In genomic region chr1:12158362-12159092, GRCh38 we compare ENCODE assay signal across 14 cellular contexts. TPM values are rescaled to one million over a fixed set of nuclear protein-coding genes. Genes with fewer than 3 reads are reported as not detected.
DNase-seq lines count a peak whose midpoint lies in the region; ATAC-seq, FAIRE-seq and TF ChIP-seq lines count a peak whose summit lies in the region.
"Had no signal": no experiment of that assay in that cellular context is flagged by ENCODE, and none has a peak within 500 bp of the region (broad histone marks: within the 10 kb centered on the region; RNA-seq: fewer than 3 reads in every experiment).

No MANE protein-coding gene starts in this region.

- POLR2A ChIA-PET in T-cell (lab: Charles Lee), result no interaction called here
- POLR2A ChIA-PET in H1 (lab: Charles Lee; ENCODE audit: partially characterized antibody), result no interaction called here

- H3K4me2 ChIP-seq in H1 (ENCODE audit: insufficient read depth in 1 of 2, low read depth in 2 of 2, low read length in 2 of 2) (peak overlapping the region in 1 of 2 experiments; percentile 7; a peak in 1 of 4 replicates), Karpas-422 (ENCODE audit: low read depth, low read length, poor library complexity, severe bottlenecking) (no peak overlapping the region)
- H3K4me2 ChIP-seq: SK-N-SH had no signal

- H2BK5ac ChIP-seq in H1 (ENCODE audit: low read depth, low read length), result no peak overlapping the region; the same call in 1 of the 2 replicates

- H2AK5ac ChIP-seq in H1 (ENCODE audit: low read depth, low read length), result no peak overlapping the region

- peak overlapping the region; percentile 50 to 80 (median 61) for H3K4me3 Mint-ChIP-seq in T-cell
- peak overlapping the region; percentile 57 for H3K4me3 Mint-ChIP-seq in stimulated activated memory B cell treated with anti-CD40 and anti-IgM and Interleukin-4, amounts not matched to agents 10 μg/mL and 1 μg/mL and 100 μg/mL, for 72 hours
- H3K4me3 Mint-ChIP-seq: type B pancreatic cell had no signal

- H3K9me2 ChIP-seq in Karpas-422 (replicated peaks; ENCODE audit: insufficient read depth, low read length), result no peaks in the 10 kb centered on the region
- H3K9me2 ChIP-seq: SK-N-SH had no signal

- CTCF ChIA-PET in T-cell (lab: Charles Lee), result no interaction called here
- CTCF ChIA-PET in H1 (lab: Charles Lee; ENCODE audit: partially characterized antibody), result interaction anchor here (0.8 kb wide), 1 partner anchor 71 kb away, joined by 3 read pairs; no protein-coding TSS in a partner anchor

- no peak overlapping the region for H3K27ac ChIP-seq in H1 (ENCODE audit: low read depth, low read length)
- no peak overlapping the region for H3K27ac ChIP-seq in Karpas-422 (ENCODE audit: low read length)
- H3K27ac ChIP-seq in testis, result no peak overlapping the region

- ATAC-seq in T-cell (replicated peaks in 1 of 4), result no peak
- no peak for ATAC-seq in stimulated activated memory B cell treated with anti-CD40 and anti-IgM and Interleukin-4, amounts not matched to agents 10 μg/mL and 1 μg/mL and 100 μg/mL, for 72 hours
- ATAC-seq: heart left ventricle had no signal

- H3K56ac ChIP-seq in H1 (replicated peaks; ENCODE audit: insufficient read length, low read depth, low read length), result no peak overlapping the region

- WGBS in H1 (ENCODE audit: extremely low coverage in 1 of 2, insufficient coverage in 1 of 2, insufficient read length in 1 of 2, insufficient replicate concordance in 2 of 2, low coverage in 1 of 2, low lambda C conversion rate in 2 of 2, missing lambda C conversion rate in 1 of 2), 2 experiments, result 72% methylated on average over 20 of the region's 22 CpGs; no CpG with 5 or more reads in 1 of the 2 experiments
- 68 to 70% methylated on average over 22 of the region's 22 CpGs for WGBS in testis, 2 donors

- H3K4me3 ChIP-seq in H1 (ENCODE audit: extremely low read depth in 1 of 4, insufficient read depth in 2 of 4, low read depth in 3 of 4, low read length in 4 of 4) (no peak overlapping the region), Karpas-422 (ENCODE audit: low read length) (no peak overlapping the region), testis (no peak overlapping the region)
- H3K4me3 ChIP-seq: heart left ventricle had no signal

- TF ChIP-seq RAD21 in H1 (IDR thresholded peaks at IDR 0.05 in 1 of 2, conservative IDR thresholded peaks at IDR 0.05 in 1 of 2; ENCODE audit: low read depth in 2 of 2, low read length in 2 of 2), result no peak

- H3K4me1 Mint-ChIP-seq in T-cell, result peaks cover 77 to 89% (median 80%) of the 10 kb centered on the region in 3 donors
- peaks cover 86% of the 10 kb centered on the region for H3K4me1 Mint-ChIP-seq in stimulated activated memory B cell treated with anti-CD40 and anti-IgM and Interleukin-4, amounts not matched to agents 10 μg/mL and 1 μg/mL and 100 μg/mL, for 72 hours

- H4K91ac ChIP-seq in H1 (replicated peaks; ENCODE audit: insufficient read length, low read length), result peak overlapping the region; percentile 34

- H3K27me3 Mint-ChIP-seq in T-cell, result no peaks in the 10 kb centered on the region
- H3K27me3 Mint-ChIP-seq in stimulated activated memory B cell treated with anti-CD40 and anti-IgM and Interleukin-4, amounts not matched to agents 10 μg/mL and 1 μg/mL and 100 μg/mL, for 72 hours, result no peaks in the 10 kb centered on the region

- no peaks in the 10 kb centered on the region for H3K9me3 ChIP-seq in H1 (ENCODE audit: insufficient read depth in 2 of 2, low read depth in 1 of 2, low read length in 1 of 2)
- no peaks in the 10 kb centered on the region for H3K9me3 ChIP-seq in Karpas-422 (ENCODE audit: low read length)
- no peaks in the 10 kb centered on the region for H3K9me3 ChIP-seq in testis
- H3K9me3 ChIP-seq: heart left ventricle, SK-N-SH had no signal

- FAIRE-seq in H1 (lab: Jason Lieb, UNC), result no peak
- FAIRE-seq: endothelial cell of umbilical vein had no signal

- H2BK15ac ChIP-seq in H1 (ENCODE audit: low read length), result no peak overlapping the region

- H3K4me1 ChIP-seq in H1 (replicated peaks in 1 of 4; ENCODE audit: control insufficient read depth in 3 of 4, insufficient read depth in 4 of 4, low read length in 3 of 4) (peaks cover 0 to 7% (median 0%) of the 10 kb centered on the region in 4 experiments; a peak in 2 of 7 replicates), Karpas-422 (ENCODE audit: low read length) (no peaks in the 10 kb centered on the region), testis (peaks cover 14% of the 10 kb centered on the region)

- H3K79me1 ChIP-seq in H1 (ENCODE audit: low read depth, low read length), result no peaks in the 10 kb centered on the region

- no peak overlapping the region for H2BK20ac ChIP-seq in H1 (ENCODE audit: low read length)

- 0 out of 2 replicates have a peak overlapping the region, but pooled peaks have one; percentile 0 for H4K8ac ChIP-seq in H1 (ENCODE audit: extremely low read depth, insufficient read depth, low read length)

- no peak for TF ChIP-seq POLR2A in H1 (IDR thresholded peaks at IDR 0.05; ENCODE audit: control extremely low read depth in 1 of 2, low read depth in 2 of 2, low read length in 2 of 2)
- TF ChIP-seq POLR2A in testis (IDR thresholded peaks at IDR 0.05), result no peak

- H2BK12ac ChIP-seq in H1 (ENCODE audit: low read depth, low read length), result 0 out of 2 replicates have a peak overlapping the region, but pooled peaks have one; percentile 23

- H2BK120ac ChIP-seq in H1 (replicated peaks; ENCODE audit: low read depth, low read length), result no peak overlapping the region

- no peaks in the 10 kb centered on the region for H3K36me3 ChIP-seq in H1 (ENCODE audit: control insufficient read depth in 2 of 4, insufficient read depth in 4 of 4, low read length in 3 of 4)
- H3K36me3 ChIP-seq in Karpas-422 (ENCODE audit: insufficient read depth, low read length), result no peaks in the 10 kb centered on the region
- no peaks in the 10 kb centered on the region for H3K36me3 ChIP-seq in testis (ENCODE audit: low read depth, missing control alignments)
- H3K36me3 ChIP-seq: heart left ventricle had no signal

- no peaks in the 10 kb centered on the region for H3K23me2 ChIP-seq in H1 (ENCODE audit: low read depth, low read length)

- TF ChIP-seq CTCF in H1 (IDR thresholded peaks at IDR 0.05; ENCODE audit: control extremely low read depth in 1 of 3, insufficient read depth in 1 of 3, low read depth in 1 of 3, low read length in 3 of 3), result no peak
- TF ChIP-seq CTCF in testis (IDR thresholded peaks at IDR 0.05), result no peak

- H3K23ac ChIP-seq in H1 (ENCODE audit: insufficient read length), result no peak overlapping the region

- H3K9ac ChIP-seq in H1 (replicated peaks in 1 of 4; ENCODE audit: extremely low read depth in 1 of 4, low read depth in 3 of 4, low read length in 3 of 4), result no peak overlapping the region
- H3K9ac ChIP-seq in Karpas-422 (ENCODE audit: low read length), result no peak overlapping the region
- H3K9ac ChIP-seq: SK-N-SH had no signal

- H3K79me2 ChIP-seq in H1 (ENCODE audit: control insufficient read depth in 1 of 2, insufficient read depth in 2 of 2, low read length in 2 of 2), result no peaks in the 10 kb centered on the region
- H3K79me2 ChIP-seq in Karpas-422 (ENCODE audit: low read length), result no peaks in the 10 kb centered on the region

- H4K20me1 ChIP-seq in H1 (replicated peaks in 1 of 2; ENCODE audit: control insufficient read depth in 1 of 2, insufficient read depth in 2 of 2, low read length in 2 of 2), result no peaks in the 10 kb centered on the region
- peaks cover 13% of the 10 kb centered on the region for H4K20me1 ChIP-seq in Karpas-422 (ENCODE audit: insufficient read depth, low read depth, low read length)

- H3K27ac Mint-ChIP-seq in T-cell, result peak overlapping the region; percentile 91 to 94
- H3K27ac Mint-ChIP-seq in stimulated activated memory B cell treated with anti-CD40 and anti-IgM and Interleukin-4, amounts not matched to agents 10 μg/mL and 1 μg/mL and 100 μg/mL, for 72 hours, result peak overlapping the region; percentile 96
- H3K27ac Mint-ChIP-seq: type B pancreatic cell had no signal

- peak overlapping the region; percentile 60; the same call in 1 of the 2 replicates for H2AFZ ChIP-seq in H1 (ENCODE audit: low read length)
- no peak overlapping the region for H2AFZ ChIP-seq in Karpas-422 (ENCODE audit: low read length)

- no peak for TF ChIP-seq EP300 in H1 (IDR thresholded peaks at IDR 0.05; ENCODE audit: borderline replicate concordance in 1 of 2, low read depth in 2 of 2, low read length in 2 of 2)

- intact Hi-C loops in testis (cut with DNase I; ENCODE audit: low total_unique reads), result no loop called here

- H3K27me3 ChIP-seq in H1 (replicated peaks in 1 of 4; ENCODE audit: control insufficient read depth in 3 of 4, extremely low read depth in 1 of 4, insufficient read depth in 3 of 4, low read length in 3 of 4) (no peaks in the 10 kb centered on the region), Karpas-422 (ENCODE audit: low read length) (no peaks in the 10 kb centered on the region), testis (no peaks in the 10 kb centered on the region)
- H3K27me3 ChIP-seq: heart left ventricle had no signal

- no peak overlapping the region for H4K5ac ChIP-seq in H1 (ENCODE audit: insufficient read length, low read depth, low read length)

- H3K36me3 Mint-ChIP-seq in T-cell, result no peaks in the 10 kb centered on the region
- no peaks in the 10 kb centered on the region for H3K36me3 Mint-ChIP-seq in stimulated activated memory B cell treated with anti-CD40 and anti-IgM and Interleukin-4, amounts not matched to agents 10 μg/mL and 1 μg/mL and 100 μg/mL, for 72 hours
- H3K36me3 Mint-ChIP-seq: type B pancreatic cell had no signal

- H3K18ac ChIP-seq in H1 (ENCODE audit: extremely low read depth, low read length), result 0 out of 2 replicates have a peak overlapping the region, but pooled peaks have one; percentile 72

- DNase-seq in activated effector memory CD4-positive, alpha-beta T cell treated with anti-CD3 and anti-CD28 coated beads, Interleukin-2, amount 50 U/mL, for 16 hours, result peak; percentile 78
- DNase-seq in activated effector memory CD4-positive, alpha-beta T cell treated with Interleukin-2 at 50 U/mL for 16 hours, result no peak
- DNase-seq in T-cell, result no peak
- DNase-seq in H1 (ENCODE audit: low read depth in 1 of 2, low spot score in 2 of 2), result no peak
- DNase-seq in HuH-7 (ENCODE audit: low spot score), result no peak
- DNase-seq in Karpas-422, result no peak
- no peak for DNase-seq in testis
- DNase-seq: NCI-H1417, SK-N-SH had no signal

- no peak overlapping the region for H3K14ac ChIP-seq in H1 (ENCODE audit: insufficient read length)

- H3K4ac ChIP-seq in H1 (replicated peaks; ENCODE audit: insufficient read length, low read depth, low read length), result peak overlapping the region; percentile 32

- peaks cover 0 to 3% (median 0%) of the 10 kb centered on the region in 3 donors for H3K9me3 Mint-ChIP-seq in T-cell
- H3K9me3 Mint-ChIP-seq in stimulated activated memory B cell treated with anti-CD40 and anti-IgM and Interleukin-4, amounts not matched to agents 10 μg/mL and 1 μg/mL and 100 μg/mL, for 72 hours, result peaks cover 3% of the 10 kb centered on the region
- H3K9me3 Mint-ChIP-seq: type B pancreatic cell had no signal

RNA-seq across cellular contexts. Expression of gene TNFRSF1B, which starts 8.3 kb away (rescaled TPM):
- total RNA-seq in T-cell (100 to 1,000 TPM in 2 of 5 donors, 10 to 100 TPM in 3; 55.0 to 130 (median 99.6) TPM), testis (1 to 10 TPM; 7.7 to 8.0 TPM)
- 2.8 and 2.9 TPM in 2 replicates for total RNA-seq in H1 (2021; fragmentation: NEBNext Ultra II Directional; extraction: Animal tissue kit (Norgen Biotek cat#: 25700))
- polyA plus RNA-seq in H1 (2011; rRNA removed) (1.7 and 2.4 TPM in 2 replicates), testis (ENCODE audit: insufficient read depth, low read depth, low replicate concordance) (10.6 TPM)
- polyA plus RNA-seq in H1 (2011; cell fraction: cytosol; rRNA removed), result 1.8 TPM
- 2.5 TPM for polyA plus RNA-seq in H1 (2011; cell fraction: nucleus; rRNA removed)
- 1.3 to 2.6 TPM (median 2.1 TPM) in 4 replicates for polyA plus RNA-seq in H1 (2012, experiment 1 of 2)
- polyA plus RNA-seq in H1 (2012, experiment 2 of 2), result 1.3 TPM
- 2.9 TPM for polyA plus RNA-seq in H1 (2013, experiment 1 of 2)
- polyA plus RNA-seq in H1 (2013, experiment 2 of 2), result 3.5 TPM
- polyA minus RNA-seq in H1 (2011; rRNA and poly(A)+ RNA removed), result 1.1 and 1.5 TPM in 2 replicates
- polyA minus RNA-seq in H1 (2011; cell fraction: cytosol; rRNA and poly(A)+ RNA removed), result 0.88 TPM
- 0.90 TPM for polyA minus RNA-seq in H1 (2011; cell fraction: nucleus; rRNA and poly(A)+ RNA removed)
- not detected in 2 replicates for total RNA-seq in Karpas-422 (2014; rRNA removed; shearing (Covaris generic); ENCODE audit: low replicate concordance)
- total RNA-seq: G401 had no signal

Comparison
In these comparisons a context has a peak if more than half of its experiments do, and no peak if none do; other contexts are left out.
1. RNA of gene TNFRSF1B, which starts 8.3 kb away (total RNA-seq): 55.0 to 130 TPM in T-cell; 7.7 to 8.0 TPM in testis, 2.8 to 2.9 TPM in H1 and not detected in Karpas-422; every median in the first group is over 4 times any median in the second.